Comparison of ENCODE assay signal across 8 cellular contexts in the genomic region with DNA sequence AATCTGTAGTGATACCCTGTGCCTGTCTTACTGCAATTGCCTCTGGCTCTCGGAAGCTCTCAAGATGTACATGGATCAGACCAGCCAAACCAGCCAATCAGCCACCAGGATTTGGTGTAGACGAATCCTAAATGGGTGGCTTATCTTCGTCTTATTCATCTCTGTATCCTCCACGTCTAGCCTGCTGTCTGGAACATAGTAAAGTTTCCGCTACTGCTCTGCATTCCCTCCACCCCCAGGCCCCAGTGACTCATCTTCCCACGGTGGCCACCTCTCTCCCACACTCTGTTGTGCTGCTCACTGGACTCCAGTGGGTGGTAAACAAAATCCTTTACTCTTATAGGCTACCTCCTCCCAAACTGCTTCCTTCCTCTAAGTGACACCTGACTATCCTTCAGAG. TPM values are rescaled to one million over a fixed set of nuclear protein-coding genes. Genes with fewer than 3 reads are reported as not detected.
A peak's percentile ranks its signal among the peaks of the same experiment; 100 is the strongest.
DNase-seq lines count a peak whose midpoint lies in the region; ATAC-seq and TF ChIP-seq lines count a peak whose summit lies in the region.

No MANE protein-coding gene starts in this region.

- intact Hi-C loops in MCF 10A (cut with micrococcal nuclease) (no loop called here), breast epithelium (cut with DNase I; ENCODE audit: low total_unique reads) (no loop called here)

- H3K4me3 ChIP-seq in breast epithelium = no peak overlapping the region

- H3K4me1 Mint-ChIP-seq in MCF 10A (ENCODE audit: insufficient read depth, unreplicated experiment) (no peaks in the 10 kb centered on the region), type B pancreatic cell (ENCODE audit: unreplicated experiment) (peaks cover 10% of the 10 kb centered on the region)

- no peak overlapping the region for H3K27ac ChIP-seq in breast epithelium

- BruUV-seq in MCF 10A (replicated peaks; lab: Mats Ljungman, UMichigan) = no TSS peak

- H3K4me1 ChIP-seq in breast epithelium = no peaks in the 10 kb centered on the region

- H3K27me3 Mint-ChIP-seq in MCF 10A (ENCODE audit: insufficient read depth, unreplicated experiment) = peaks cover 14% of the 10 kb centered on the region
- no peaks in the 10 kb centered on the region for H3K27me3 Mint-ChIP-seq in type B pancreatic cell

- peaks cover 0 to 7% of the 10 kb centered on the region in 2 donors for H3K27me3 ChIP-seq in breast epithelium

- CTCF ChIA-PET in MCF 10A (lab: Yijun Ruan, JAX) = interaction anchor here (1.1 kb wide), 1 partner anchor 30 kb away, joined by 3 read pairs; no protein-coding TSS in a partner anchor

- TF ChIP-seq CTCF in MCF 10A (IDR thresholded peaks at IDR 0.05; ENCODE audit: unreplicated experiment) = no peak
- no peak for TF ChIP-seq CTCF in breast epithelium (IDR thresholded peaks at IDR 0.05)
- no peak for TF ChIP-seq CTCF in type B pancreatic cell (conservative IDR thresholded peaks at IDR 0.05)

- peak; percentile 46 for DNase-seq in MCF 10A (ENCODE audit: unreplicated experiment)
- no peak for DNase-seq in breast epithelium (ENCODE audit: low spot score in 2 of 2)
- peak; percentile 57 for DNase-seq in activated T-helper 9 cell treated with anti-CD3 and anti-CD28 coated beads, Interleukin-2, amount 50 U/mL, for 16 hours (ENCODE audit: low read depth)
- DNase-seq in islet precursor cell = peak; percentile 93
- peak; percentile 6 to 38 for DNase-seq in stimulated activated CD8-positive, alpha-beta memory T cell treated with anti-CD3 and anti-CD28 coated beads, Interleukin-4, amount 100 ng/mL, for 4 hours (ENCODE audit: low read depth in 2 of 2, low spot score in 1 of 2)
- no peak for DNase-seq in type B pancreatic cell (ENCODE audit: extremely low spot score, unreplicated experiment)
- no peak for DNase-seq in NCI-H82 (lab: John Stamatoyannopoulos, UW)

- H3K4me3 Mint-ChIP-seq in MCF 10A (ENCODE audit: unreplicated experiment) = no peak overlapping the region
- no peak overlapping the region for H3K4me3 Mint-ChIP-seq in type B pancreatic cell

- no peaks in the 10 kb centered on the region for H3K36me3 ChIP-seq in breast epithelium

- TF ChIP-seq POLR2A in breast epithelium (IDR thresholded peaks at IDR 0.05) = no peak

- H3K9me3 ChIP-seq in breast epithelium = no peaks in the 10 kb centered on the region

- H3K27ac Mint-ChIP-seq in MCF 10A (ENCODE audit: low read depth, unreplicated experiment) (no peak overlapping the region), type B pancreatic cell (no peak overlapping the region)

- POLR2A ChIA-PET in MCF 10A (lab: Yijun Ruan, JAX) = interaction anchor here (0.8 kb wide), 1 partner anchor 21 kb away, joined by 4 read pairs; no protein-coding TSS in a partner anchor

- ATAC-seq in GM19023 (IDR thresholded peaks at IDR 0.05; ENCODE audit: unreplicated experiment) = no peak

- no peaks in the 10 kb centered on the region for H3K9me3 Mint-ChIP-seq in MCF 10A (ENCODE audit: unreplicated experiment)
- H3K9me3 Mint-ChIP-seq in type B pancreatic cell = no peaks in the 10 kb centered on the region

- H3K36me3 Mint-ChIP-seq in MCF 10A (ENCODE audit: insufficient read depth, unreplicated experiment) (no peaks in the 10 kb centered on the region), type B pancreatic cell (peaks cover 9% of the 10 kb centered on the region)

RNA-seq across cellular contexts. Expression of gene SEPTIN6, which starts 37.8 kb away (rescaled TPM):
- total RNA-seq in MCF 10A (2022) (3.8 and 4.7 TPM in 2 replicates), breast epithelium (10 to 100 TPM; 13.1 to 29.2 (median 23.3) TPM), type B pancreatic cell (ENCODE audit: low replicate concordance) (15.8 and 70.2 TPM in 2 replicates)

RNA-seq across cellular contexts. Expression of gene NKRF, which starts 48.9 kb away (rescaled TPM):
- total RNA-seq in MCF 10A (2022) = 12.5 and 16.1 TPM in 2 replicates
- 1 to 10 TPM; 4.8 to 8.5 (median 8.2) TPM for total RNA-seq in breast epithelium
- total RNA-seq in type B pancreatic cell (ENCODE audit: low replicate concordance) = 11.0 and 11.8 TPM in 2 replicates

Comparison
In these comparisons a context has a peak if more than half of its experiments do, and no peak if none do; other contexts are left out.
1. DNase-seq: peak in MCF 10A (single experiment), activated T-helper 9 cell treated with anti-CD3 and anti-CD28 coated beads, Interleukin-2, amount 50 U/mL, for 16 hours (single experiment), islet precursor cell (single experiment) and stimulated activated CD8-positive, alpha-beta memory T cell treated with anti-CD3 and anti-CD28 coated beads, Interleukin-4, amount 100 ng/mL, for 4 hours (2 of 2); none in breast epithelium (0 of 2), type B pancreatic cell (single experiment) and NCI-H82 (single experiment).